Comparison of ENCODE assay signal across 27 cellular contexts in the genomic region with DNA sequence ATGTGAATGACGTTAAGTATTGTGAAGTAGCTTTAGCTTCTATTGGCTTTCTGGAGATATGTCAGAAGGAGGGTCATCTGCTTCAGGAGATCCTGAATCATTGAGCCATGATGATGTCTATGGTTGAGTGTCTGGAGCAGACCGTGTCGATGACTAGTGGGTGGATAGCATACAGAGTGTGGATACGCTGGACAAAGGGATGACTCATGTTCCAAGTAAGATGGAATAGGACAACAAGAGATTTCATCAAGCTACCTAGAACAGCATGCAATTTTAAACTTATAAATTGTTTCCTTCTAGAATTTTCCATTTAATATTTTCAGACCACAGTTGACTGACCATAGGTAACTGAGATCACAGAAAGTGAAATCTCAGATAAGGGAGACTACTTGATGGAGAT.
"Had no signal": no experiment of that assay in that cellular context is flagged by ENCODE, and none has a peak within 500 bp of the region (broad histone marks: within the 10 kb centered on the region; RNA-seq: fewer than 3 reads in every experiment).

No MANE protein-coding gene starts in this region.

- FAIRE-seq: TTC549 had no signal

- DNase-seq: activated CD4-positive, alpha-beta memory T cell treated with anti-CD3 and anti-CD28 coated beads for 36 hours; activated CD4-positive, alpha-beta T cell treated with anti-CD3 and anti-CD28 coated beads, Interleukin-2, amount 10 ng/mL, durations not matched to agents 7 days and 5 days; activated CD4-positive, CD25-positive, alpha-beta regulatory T cell; activated CD8-positive, alpha-beta memory T cell treated with anti-CD3 and anti-CD28 coated beads for 24 hours; activated effector memory CD4-positive, alpha-beta T cell treated with anti-CD3 and anti-CD28 coated beads, Interleukin-2, amount 50 U/mL, for 16 hours; activated naive CD4-positive, alpha-beta T cell treated with Interleukin-2 at 50 U/mL for 16 hours; activated naive CD8-positive, alpha-beta T cell treated with anti-CD3 and anti-CD28 coated beads, Interleukin-2, amount 50 U/mL, for 24 hours; activated T-cell treated with anti-CD3 and anti-CD28 coated beads, Interleukin-2, amount 50 U/mL, for 4 hours; amniotic stem cell; body of pancreas; cortex of kidney; NCI-H1092 treated with DMSO at 0.1 percent for 48 hours; NCI-H1417 treated with DMSO at 0.1 percent for 48 hours; NCI-H1694; NCI-H2029; NCI-H2107; NCI-H2171 treated with DMSO at 0.1 percent for 48 hours; NCI-H226; NCI-H526; NCI-H774; SHP77 treated with DMSO at 0.1 percent for 48 hours; T-helper 17 cell; T-helper 9 cell had no signal

- ATAC-seq: activated naive CD4-positive, alpha-beta T cell treated with anti-CD3 and anti-CD28 coated beads, Interleukin-2, amount 50 U/mL, for 72 hours; activated naive CD8-positive, alpha-beta T cell treated with anti-CD3 and anti-CD28 coated beads, Interleukin-2, amount 50 U/mL, for 24 hours; activated T-cell treated with anti-CD3 and anti-CD28 coated beads, Interleukin-2, amount 50 U/mL, for 4 hours; body of pancreas; T-helper 17 cell had no signal

- H3K9me3 ChIP-seq: ascending aorta, body of pancreas had no signal

- H3K27me3 ChIP-seq: ascending aorta, body of pancreas had no signal

- H3K4me1 ChIP-seq: ascending aorta, body of pancreas had no signal

- H3K36me3 ChIP-seq: ascending aorta had no signal

- H3K27ac ChIP-seq: ascending aorta, body of pancreas, VCaP had no signal

- H3K4me3 ChIP-seq: ascending aorta, body of pancreas had no signal
